In the genomic region with DNA sequence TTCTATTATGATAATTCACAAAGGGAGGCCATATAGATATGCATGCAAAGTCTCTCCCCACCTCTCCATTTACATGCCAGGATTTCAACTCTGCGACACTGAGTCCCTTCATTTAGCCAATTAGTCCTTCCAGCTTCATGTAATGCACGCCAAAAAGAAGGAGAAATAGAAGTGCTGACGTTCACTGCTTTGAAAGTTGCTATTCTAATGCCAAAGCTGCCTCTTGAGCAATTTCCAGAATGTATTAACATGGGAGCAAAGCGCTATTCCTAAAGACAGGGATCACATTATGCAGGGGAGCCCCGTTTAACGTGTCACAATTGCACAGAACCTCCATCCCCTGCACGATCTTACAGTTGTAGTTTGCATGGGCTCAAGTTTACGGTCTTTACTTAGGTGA, we compare ENCODE assay signal across 25 cellular contexts.
"Had no signal": no experiment of that assay in that cellular context is flagged by ENCODE, and none has a peak within 500 bp of the region (broad histone marks: within the 10 kb centered on the region; RNA-seq: fewer than 3 reads in every experiment).

No MANE protein-coding gene starts in this region.

- H3K4me1 ChIP-seq: colonic mucosa, left lung, parathyroid adenoma had no signal

- H3K27ac ChIP-seq: colonic mucosa, esophagus squamous epithelium, left lung, neutrophil, parathyroid adenoma, right atrium auricular region, testis, tibial artery had no signal

- H3K27me3 ChIP-seq: colonic mucosa, esophagus squamous epithelium, left lung, neutrophil, right atrium auricular region, testis, tibial artery had no signal

- H3K4me3 Mint-ChIP-seq: dendritic cell treated with granulocyte-macrophage colony-stimulating factor and Interleukin-4, amounts not matched to agents 40 ng/mL and 50 ng/mL, for 4 days; natural killer cell; neural crest cell; stimulated activated naive CD8-positive, alpha-beta T cell treated with anti-CD3 and anti-CD28 coated beads, Interleukin-15, amount 100 ng/mL, for 72 hours; type B pancreatic cell had no signal

- H3K9me3 ChIP-seq: colonic mucosa, esophagus squamous epithelium, left lung, neutrophil, right atrium auricular region, testis, tibial artery had no signal

- H3K4me1 Mint-ChIP-seq: natural killer cell had no signal

- H3K9me3 Mint-ChIP-seq: dendritic cell treated with granulocyte-macrophage colony-stimulating factor and Interleukin-4, amounts not matched to agents 40 ng/mL and 50 ng/mL, for 4 days; natural killer cell; stimulated activated naive CD8-positive, alpha-beta T cell treated with anti-CD3 and anti-CD28 coated beads, Interleukin-15, amount 100 ng/mL, for 72 hours; type B pancreatic cell had no signal

- H3K27ac Mint-ChIP-seq: dendritic cell treated with granulocyte-macrophage colony-stimulating factor and Interleukin-4, amounts not matched to agents 40 ng/mL and 50 ng/mL, for 4 days; natural killer cell; stimulated activated naive CD8-positive, alpha-beta T cell treated with anti-CD3 and anti-CD28 coated beads, Interleukin-15, amount 100 ng/mL, for 72 hours; type B pancreatic cell had no signal

- ATAC-seq: left lung; natural killer cell; sciatic nerve; stimulated activated naive CD8-positive, alpha-beta T cell treated with anti-CD3 and anti-CD28 coated beads, Interleukin-15, amount 100 ng/mL, for 72 hours had no signal

- H3K9ac ChIP-seq: parathyroid adenoma had no signal

- H3K27me3 Mint-ChIP-seq: dendritic cell treated with granulocyte-macrophage colony-stimulating factor and Interleukin-4, amounts not matched to agents 40 ng/mL and 50 ng/mL, for 4 days; progenitor cell of endocrine pancreas; stimulated activated naive CD8-positive, alpha-beta T cell treated with anti-CD3 and anti-CD28 coated beads, Interleukin-15, amount 100 ng/mL, for 72 hours; type B pancreatic cell had no signal

- H3K36me3 Mint-ChIP-seq: natural killer cell, type B pancreatic cell had no signal

- H3K36me3 ChIP-seq: colonic mucosa, esophagus squamous epithelium, left lung, neutrophil, right atrium auricular region, tibial artery had no signal

- H3K4me3 ChIP-seq: colonic mucosa, esophagus squamous epithelium, left lung, right atrium auricular region, smooth muscle cell, testis, tibial artery had no signal

- DNase-seq: central memory CD4-positive, alpha-beta T cell; colonic mucosa; effector memory CD4-positive, alpha-beta T cell; erythroblast; esophagus squamous epithelium; left lung; mesendoderm; natural killer cell; stimulated activated CD4-positive, alpha-beta T cell treated with anti-CD3 and anti-CD28 coated beads, Interleukin-12 subunit alpha, Interleukin-12 subunit beta, amount 100 ng/mL, for 4 hours; stimulated activated CD4-positive, alpha-beta T cell treated with anti-CD3 and anti-CD28 coated beads, Interleukin-1b, Interleukin-23, amount 100 ng/mL, for 48 hours; stimulated activated CD4-positive, alpha-beta T cell treated with anti-CD3 and anti-CD28 coated beads, Interleukin-4, amount 100 ng/mL, for 1 hour; stimulated activated CD8-positive, alpha-beta memory T cell treated with anti-CD3 and anti-CD28 coated beads, Interleukin-4, amount 100 ng/mL, for 48 hours; stimulated activated naive CD4-positive, alpha-beta T cell; stimulated activated naive CD8-positive, alpha-beta T cell treated with anti-CD3 and anti-CD28 coated beads, Interleukin-15, amount 100 ng/mL, for 72 hours; testis; tibial artery had no signal
